In genomic region chr17:81471804-81472456, GRCh38 we compare ENCODE assay signal across 10 cellular contexts. TPM values are rescaled to one million over a fixed set of nuclear protein-coding genes. Genes with fewer than 3 reads are reported as not detected.
DNase-seq lines count a peak whose midpoint lies in the region; ATAC-seq and TF ChIP-seq lines count a peak whose summit lies in the region.
"Had no signal": no experiment of that assay in that cellular context is flagged by ENCODE, and none has a peak within 500 bp of the region (broad histone marks: within the 10 kb centered on the region; RNA-seq: fewer than 3 reads in every experiment).

No MANE protein-coding gene starts in this region.

- intact Hi-C loops in gastrocnemius medialis (cut with DNase I; ENCODE audit: low total_unique reads) = no loop called here

- H3K9me3 Mint-ChIP-seq in activated naive CD4-positive, alpha-beta T cell treated with anti-CD3 and anti-CD28 coated beads, Interleukin-2, amount 10 ng/mL, durations not matched to agents 7 days and 5 days = no peaks in the 10 kb centered on the region
- no peaks in the 10 kb centered on the region for H3K9me3 Mint-ChIP-seq in T-cell
- H3K9me3 Mint-ChIP-seq: activated B cell treated with CpG ODN at 0.5 μM for 24 hours had no signal

- in situ Hi-C loops in gastrocnemius medialis (cut with MboI; ENCODE audit: low sequenced_read_pairs in 4 of 4) = no loop called here

- H3K4me3 ChIP-seq in cardiac muscle cell (no peak overlapping the region), gastrocnemius medialis (peak overlapping the region in 3 of 4 donors; percentile 10 to 34 (median 34))

- TF ChIP-seq CTCF in cardiac muscle cell (IDR thresholded peaks at IDR 0.05; ENCODE audit: low read depth, low read length) = no peak
- peak in 3 of 5 experiments; percentile 6 to 23 (median 13) for TF ChIP-seq CTCF in gastrocnemius medialis (IDR thresholded peaks at IDR 0.05 in 4 of 5, conservative IDR thresholded peaks at IDR 0.05 in 1 of 5)
- no peak for TF ChIP-seq CTCF in GM10248 (IDR thresholded peaks at IDR 0.05; ENCODE audit: control extremely low read depth, extremely low read depth, low read depth, missing control alignments)

- H3K27ac Mint-ChIP-seq in activated naive CD4-positive, alpha-beta T cell treated with anti-CD3 and anti-CD28 coated beads, Interleukin-2, amount 10 ng/mL, durations not matched to agents 7 days and 5 days = no peak overlapping the region
- no peak overlapping the region for H3K27ac Mint-ChIP-seq in T-cell
- H3K27ac Mint-ChIP-seq: activated B cell treated with CpG ODN at 0.5 μM for 24 hours had no signal

- peak; percentile 47 for DNase-seq in activated naive CD4-positive, alpha-beta T cell treated with anti-CD3 and anti-CD28 coated beads, Interleukin-2, amount 10 ng/mL, durations not matched to agents 7 days and 5 days
- DNase-seq in activated naive CD4-positive, alpha-beta T cell (lab: John Stamatoyannopoulos, UW) = no peak
- DNase-seq in T-cell (peak in 2 of 34 experiments; percentile 17 to 34), cardiac muscle cell (ENCODE audit: low read depth in 1 of 2, low spot score in 1 of 2) (peak; percentile 28 to 32), gastrocnemius medialis (peak; percentile 64 to 80), NCI-H446 (lab: John Stamatoyannopoulos, UW) (no peak), GM10248 (ENCODE audit: extremely low spot score) (no peak)
- DNase-seq: activated B cell treated with CpG ODN at 0.5 μM for 24 hours had no signal

- H3K4me1 Mint-ChIP-seq in activated naive CD4-positive, alpha-beta T cell treated with anti-CD3 and anti-CD28 coated beads, Interleukin-2, amount 10 ng/mL, durations not matched to agents 7 days and 5 days = no peaks in the 10 kb centered on the region
- H3K4me1 Mint-ChIP-seq in T-cell = no peaks in the 10 kb centered on the region
- H3K4me1 Mint-ChIP-seq: activated B cell treated with CpG ODN at 0.5 μM for 24 hours had no signal

- peaks cover 15% of the 10 kb centered on the region for H3K27me3 Mint-ChIP-seq in activated naive CD4-positive, alpha-beta T cell treated with anti-CD3 and anti-CD28 coated beads, Interleukin-2, amount 10 ng/mL, durations not matched to agents 7 days and 5 days
- peaks cover 0 to under 1% of the 10 kb centered on the region in 2 donors for H3K27me3 Mint-ChIP-seq in T-cell
- H3K27me3 Mint-ChIP-seq: activated B cell treated with CpG ODN at 0.5 μM for 24 hours had no signal

- H3K9me3 ChIP-seq in cardiac muscle cell (ENCODE audit: low read depth) = no peaks in the 10 kb centered on the region
- H3K9me3 ChIP-seq in gastrocnemius medialis = no peaks in the 10 kb centered on the region

- TF ChIP-seq POLR2A in gastrocnemius medialis (IDR thresholded peaks at IDR 0.05) = no peak

- H3K4me1 ChIP-seq in cardiac muscle cell (ENCODE audit: low read depth) (no peaks in the 10 kb centered on the region), gastrocnemius medialis (peaks cover 0 to 15% of the 10 kb centered on the region in 2 donors)

- POLR2A ChIA-PET in T-cell (lab: Charles Lee) = no interaction called here
- POLR2A ChIA-PET in GM10248 (lab: Yijun Ruan, JAX) = no interaction called here

- H3K27me3 ChIP-seq in cardiac muscle cell = no peaks in the 10 kb centered on the region
- H3K27me3 ChIP-seq in gastrocnemius medialis = no peaks in the 10 kb centered on the region

- no peaks in the 10 kb centered on the region for H3K36me3 Mint-ChIP-seq in activated naive CD4-positive, alpha-beta T cell treated with anti-CD3 and anti-CD28 coated beads, Interleukin-2, amount 10 ng/mL, durations not matched to agents 7 days and 5 days
- no peaks in the 10 kb centered on the region for H3K36me3 Mint-ChIP-seq in T-cell

- ATAC-seq in T-cell (replicated peaks in 1 of 4) (peak; percentile 34 to 67 (median 59)), gastrocnemius medialis (peak; percentile 69 to 81), HG03521 (IDR thresholded peaks at IDR 0.05; ENCODE audit: unreplicated experiment) (no peak)

- no peaks in the 10 kb centered on the region for H3K36me3 ChIP-seq in cardiac muscle cell
- H3K36me3 ChIP-seq in gastrocnemius medialis = no peaks in the 10 kb centered on the region

- H3K4me3 Mint-ChIP-seq in activated naive CD4-positive, alpha-beta T cell treated with anti-CD3 and anti-CD28 coated beads, Interleukin-2, amount 10 ng/mL, durations not matched to agents 7 days and 5 days = no peak overlapping the region
- H3K4me3 Mint-ChIP-seq in T-cell = no peak overlapping the region
- H3K4me3 Mint-ChIP-seq: activated B cell treated with CpG ODN at 0.5 μM for 24 hours, neural crest cell had no signal

- H3K27ac ChIP-seq in cardiac muscle cell (peak overlapping the region; percentile 62), gastrocnemius medialis (no peak overlapping the region)

- CTCF ChIA-PET in activated naive CD4-positive, alpha-beta T cell treated with anti-CD3 and anti-CD28 coated beads, Interleukin-2, amount 10 ng/mL, durations not matched to agents 7 days and 5 days (lab: Charles Lee) = no interaction called here
- CTCF ChIA-PET in T-cell (lab: Charles Lee) = no interaction called here
- CTCF ChIA-PET in GM10248 (lab: Yijun Ruan, JAX) = no interaction called here

RNA-seq across cellular contexts. Expression of gene ACTG1, which starts 40.7 kb away (rescaled TPM):
- total RNA-seq in T-cell = 1,000 to 10,000 TPM; 1,183 to 1,383 (median 1,262) TPM
- 2,244 and 2,883 TPM in 2 replicates for total RNA-seq in cardiac muscle cell
- 1,007 and 1,036 TPM in 2 replicates for polyA plus RNA-seq in cardiac muscle cell
- total RNA-seq in gastrocnemius medialis = 100 to 1,000 TPM; 322 to 934 (median 415) TPM

RNA-seq across cellular contexts. Expression of gene FSCN2, which starts 56.2 kb away (rescaled TPM):
- total RNA-seq in T-cell = 1 to 10 TPM in 3 of 5 donors, under 1 TPM in 2; 0.91 to 4.2 (median 1.2) TPM
- 9.0 and 11.3 TPM in 2 replicates for total RNA-seq in cardiac muscle cell
- 1.5 and 2.4 TPM in 2 replicates for polyA plus RNA-seq in cardiac muscle cell
- under 1 TPM in 2 of 4 donors, not detected in 2; 0.20 to 0.46 TPM for total RNA-seq in gastrocnemius medialis

Comparison
In these comparisons a context has a peak if more than half of its experiments do, and no peak if none do; other contexts are left out.
1. DNase-seq: peak in activated naive CD4-positive, alpha-beta T cell treated with anti-CD3 and anti-CD28 coated beads, Interleukin-2, amount 10 ng/mL, durations not matched to agents 7 days and 5 days (single experiment), cardiac muscle cell (2 of 2) and gastrocnemius medialis (2 of 2); none in activated naive CD4-positive, alpha-beta T cell (0 of 4), NCI-H446 (0 of 2) and GM10248 (single experiment).
2. CTCF ChIP-seq: peak in gastrocnemius medialis (3 of 5); none in cardiac muscle cell (single experiment) and GM10248 (single experiment).